Comparison of ENCODE assay signal across 18 cellular contexts in the genomic region with DNA sequence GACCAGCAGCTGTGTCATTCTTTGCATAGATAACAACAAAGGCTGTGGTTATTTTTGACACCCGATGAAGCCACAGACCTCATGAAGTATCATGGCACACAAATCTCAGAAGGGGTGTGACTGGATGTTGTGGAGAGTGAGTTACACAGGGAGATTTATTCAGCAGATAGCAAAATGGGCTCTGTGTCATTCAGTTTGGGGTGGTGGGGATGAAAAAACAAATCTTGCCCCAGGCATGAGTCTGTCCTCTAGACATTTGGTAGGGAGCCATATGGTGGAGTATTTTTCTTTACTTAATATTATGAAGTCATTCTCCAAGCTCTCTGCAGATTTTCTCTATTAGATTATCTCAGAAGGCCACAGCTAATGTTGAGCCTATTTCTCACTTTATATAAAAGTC.
DNase-seq lines count a peak whose midpoint lies in the region; ATAC-seq, FAIRE-seq and TF ChIP-seq lines count a peak whose summit lies in the region.
"Had no signal": no experiment of that assay in that cellular context is flagged by ENCODE, and none has a peak within 500 bp of the region (broad histone marks: within the 10 kb centered on the region; RNA-seq: fewer than 3 reads in every experiment).

No MANE protein-coding gene starts in this region.

- H3K9me3 ChIP-seq in breast epithelium: no peaks in the 10 kb centered on the region
- no peaks in the 10 kb centered on the region for H3K9me3 ChIP-seq in RWPE2 (ENCODE audit: severe bottlenecking)
- H3K9me3 ChIP-seq: gastroesophageal sphincter, neutrophil had no signal

- H3K9me3 Mint-ChIP-seq in MCF 10A (ENCODE audit: unreplicated experiment): no peaks in the 10 kb centered on the region
- peaks cover 2% of the 10 kb centered on the region for H3K9me3 Mint-ChIP-seq in activated CD4-positive, alpha-beta T cell treated with anti-CD3 and anti-CD28 coated beads, Interleukin-2, amount 10 ng/mL, durations not matched to agents 7 days and 5 days
- H3K9me3 Mint-ChIP-seq: brain had no signal

- H3K4me1 ChIP-seq in breast epithelium (no peaks in the 10 kb centered on the region), RWPE2 (ENCODE audit: insufficient read depth, poor library complexity, severe bottlenecking) (no peaks in the 10 kb centered on the region)
- H3K4me1 ChIP-seq: gastroesophageal sphincter had no signal

- H3K27me3 ChIP-seq in breast epithelium (no peaks in the 10 kb centered on the region), RWPE2 (ENCODE audit: insufficient read depth, poor library complexity, severe bottlenecking) (no peaks in the 10 kb centered on the region)
- H3K27me3 ChIP-seq: gastroesophageal sphincter, neutrophil had no signal

- H3K4me1 Mint-ChIP-seq in MCF 10A (ENCODE audit: insufficient read depth, unreplicated experiment): peaks cover 35% of the 10 kb centered on the region
- peaks cover under 1% of the 10 kb centered on the region for H3K4me1 Mint-ChIP-seq in activated CD4-positive, alpha-beta T cell treated with anti-CD3 and anti-CD28 coated beads, Interleukin-2, amount 10 ng/mL, durations not matched to agents 7 days and 5 days

- H3K27me3 Mint-ChIP-seq in MCF 10A (ENCODE audit: insufficient read depth, unreplicated experiment): no peaks in the 10 kb centered on the region
- H3K27me3 Mint-ChIP-seq in activated CD4-positive, alpha-beta T cell treated with anti-CD3 and anti-CD28 coated beads, Interleukin-2, amount 10 ng/mL, durations not matched to agents 7 days and 5 days: no peaks in the 10 kb centered on the region
- H3K27me3 Mint-ChIP-seq: brain had no signal

- H3K27ac ChIP-seq in breast epithelium (no peak overlapping the region), RWPE2 (ENCODE audit: poor library complexity, severe bottlenecking) (peak overlapping the region; percentile 12)
- H3K27ac ChIP-seq: gastroesophageal sphincter, neutrophil had no signal

- TF ChIP-seq POLR2A in breast epithelium (IDR thresholded peaks at IDR 0.05): no peak

- intact Hi-C loops in MCF 10A (cut with micrococcal nuclease) (no loop called here), breast epithelium (cut with DNase I; ENCODE audit: low total_unique reads) (no loop called here)

- ATAC-seq in RWPE2 (ENCODE audit: low read depth): peak; percentile 21; the same call in 1 of the 3 replicates
- ATAC-seq: gastroesophageal sphincter had no signal

- no peak overlapping the region for H3K4me3 ChIP-seq in breast epithelium
- no peak overlapping the region for H3K4me3 ChIP-seq in RWPE2 (ENCODE audit: severe bottlenecking)
- H3K4me3 ChIP-seq: gastroesophageal sphincter had no signal

- H3K4me3 Mint-ChIP-seq in MCF 10A (ENCODE audit: unreplicated experiment): no peak overlapping the region
- no peak overlapping the region for H3K4me3 Mint-ChIP-seq in activated CD4-positive, alpha-beta T cell treated with anti-CD3 and anti-CD28 coated beads, Interleukin-2, amount 10 ng/mL, durations not matched to agents 7 days and 5 days
- H3K4me3 Mint-ChIP-seq: brain had no signal

- no TSS peak for BruUV-seq in MCF 10A (replicated peaks; lab: Mats Ljungman, UMichigan)

- no peaks in the 10 kb centered on the region for H3K36me3 ChIP-seq in breast epithelium
- no peaks in the 10 kb centered on the region for H3K36me3 ChIP-seq in RWPE2 (ENCODE audit: low read depth)
- H3K36me3 ChIP-seq: gastroesophageal sphincter, neutrophil had no signal

- H3K27ac Mint-ChIP-seq in MCF 10A (ENCODE audit: low read depth, unreplicated experiment): peak overlapping the region; percentile 54
- no peak overlapping the region for H3K27ac Mint-ChIP-seq in activated CD4-positive, alpha-beta T cell treated with anti-CD3 and anti-CD28 coated beads, Interleukin-2, amount 10 ng/mL, durations not matched to agents 7 days and 5 days

- POLR2A ChIA-PET in MCF 10A (lab: Yijun Ruan, JAX): interaction anchor here (1.2 to 1.5 kb wide), 2 partner anchors 9 to 144 kb away, joined by 3 to 8 read pairs; no protein-coding TSS in a partner anchor
- POLR2A ChIA-PET in activated CD4-positive, alpha-beta T cell treated with anti-CD3 and anti-CD28 coated beads, Interleukin-2, amount 10 ng/mL, durations not matched to agents 7 days and 5 days (lab: Charles Lee): no interaction called here

- H3K36me3 Mint-ChIP-seq in MCF 10A (ENCODE audit: insufficient read depth, unreplicated experiment): no peaks in the 10 kb centered on the region
- H3K36me3 Mint-ChIP-seq in activated CD4-positive, alpha-beta T cell treated with anti-CD3 and anti-CD28 coated beads, Interleukin-2, amount 10 ng/mL, durations not matched to agents 7 days and 5 days (ENCODE audit: low read depth): no peaks in the 10 kb centered on the region
- H3K36me3 Mint-ChIP-seq: brain had no signal

- FAIRE-seq in frontal cortex (lab: Jason Lieb, UNC): no peak
- FAIRE-seq: A204.1, islet of Langerhans, urothelium cell line had no signal

- TF ChIP-seq CTCF in MCF 10A (IDR thresholded peaks at IDR 0.05; ENCODE audit: unreplicated experiment) (no peak), breast epithelium (IDR thresholded peaks at IDR 0.05) (no peak), RWPE2 (IDR thresholded peaks at IDR 0.05; ENCODE audit: poor library complexity, severe bottlenecking) (no peak)

- DNase-seq in MCF 10A (ENCODE audit: unreplicated experiment): peak; percentile 14
- no peak for DNase-seq in breast epithelium (ENCODE audit: low spot score in 2 of 2)
- DNase-seq in RWPE2 (ENCODE audit: low spot score): no peak
- DNase-seq in epidermal melanocyte (ENCODE audit: insufficient read length, low spot score): peak; percentile 41
- no peak for DNase-seq in iPS-NIHi7 (ENCODE audit: extremely low spot score)
- no peak for DNase-seq in DMS114 treated with DMSO at 0.1 percent for 48 hours (lab: John Stamatoyannopoulos, UW; ENCODE audit: unreplicated experiment)
- DNase-seq in activated CD4-positive, alpha-beta T cell treated with anti-CD3 and anti-CD28 coated beads, Interleukin-2, amount 10 ng/mL, durations not matched to agents 7 days and 5 days: no peak
- no peak for DNase-seq in frontal cortex (ENCODE audit: low spot score in 2 of 2)
- DNase-seq: activated gamma-delta T cell treated with Interleukin-2 at 50 U/mL for 16 hours; COR-L47; NCI-H1092; stimulated activated naive CD4-positive, alpha-beta T cell treated with Interleukin-2 at 50 U/mL for 16 hours had no signal

- CTCF ChIA-PET in MCF 10A (lab: Yijun Ruan, JAX): interaction anchor here (1.0 to 1.5 kb wide), 2 partner anchors 13 to 482 kb away, joined by 3 to 4 read pairs; no protein-coding TSS in a partner anchor
- CTCF ChIA-PET in activated CD4-positive, alpha-beta T cell treated with anti-CD3 and anti-CD28 coated beads, Interleukin-2, amount 10 ng/mL, durations not matched to agents 7 days and 5 days (lab: Charles Lee): no interaction called here

Comparison
In these comparisons a context has a peak if more than half of its experiments do, and no peak if none do; other contexts are left out.
1. DNase-seq: peak in MCF 10A (single experiment) and epidermal melanocyte (single experiment); none in breast epithelium (0 of 2), RWPE2 (single experiment), iPS-NIHi7 (single experiment), DMS114 treated with DMSO at 0.1 percent for 48 hours (single experiment), activated CD4-positive, alpha-beta T cell treated with anti-CD3 and anti-CD28 coated beads, Interleukin-2, amount 10 ng/mL, durations not matched to agents 7 days and 5 days (single experiment) and frontal cortex (0 of 2).